ENCODE assay signal across 8 cellular contexts in the genomic region with DNA sequence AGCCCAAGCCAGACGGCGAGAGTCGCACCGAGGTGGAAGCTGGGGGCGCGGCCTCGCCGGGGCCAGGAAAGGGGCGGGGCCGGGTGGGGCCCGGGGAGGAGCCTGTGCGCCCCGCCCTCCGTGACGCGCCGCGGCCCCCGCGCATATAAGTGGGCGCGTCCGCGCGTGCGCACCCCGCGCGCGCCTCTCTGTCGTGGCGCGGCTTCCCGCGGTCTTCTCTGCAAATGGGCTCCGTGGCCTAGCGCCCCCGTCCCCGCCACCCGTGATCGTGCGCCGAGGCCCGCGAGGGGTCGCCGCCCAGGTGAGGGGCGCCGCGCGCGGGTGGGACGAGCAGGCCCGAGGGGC. TPM values are rescaled to one million over a fixed set of nuclear protein-coding genes. Genes with fewer than 3 reads are reported as not detected.
A peak's percentile ranks its signal among the peaks of the same experiment; 100 is the strongest.
DNase-seq lines count a peak whose midpoint lies in the region; ATAC-seq and TF ChIP-seq lines count a peak whose summit lies in the region.

Gene PPDPF, plus strand, starts transcription at position 172 of the 345 bp plus-strand sequence. CDS start 544 bp downstream, outside the sequence.

- no peaks in the 10 kb centered on the region for H3K9me3 ChIP-seq in esophagus muscularis mucosa

- WGBS in esophagus muscularis mucosa = no CpG with 5 or more reads among the region's 54 CpGs

- no peak for TF ChIP-seq EP300 in esophagus muscularis mucosa (IDR thresholded peaks at IDR 0.05)

- H3K36me3 ChIP-seq in esophagus muscularis mucosa = peaks cover 0 to 21% (median 9%) of the 10 kb centered on the region in 4 donors

- TF ChIP-seq CTCF in C4-2B (conservative IDR thresholded peaks at IDR 0.05) (no peak), esophagus muscularis mucosa (IDR thresholded peaks at IDR 0.05) (no peak)

- peak; percentile 86 for TF ChIP-seq POLR2A in esophagus muscularis mucosa (IDR thresholded peaks at IDR 0.05; ENCODE audit: low read depth)

- DNase-seq in GM19240 (ENCODE audit: insufficient read length, low spot score) = peak; percentile 92
- DNase-seq in OCI-M2 (lab: John Stamatoyannopoulos, UW; ENCODE audit: unreplicated experiment) = peak; percentile 41
- peak; percentile 86 to 90 for DNase-seq in activated T-cell treated with anti-CD3 and anti-CD28 coated beads, Interleukin-2, amount 50 U/mL, for 48 hours
- DNase-seq in esophagus muscularis mucosa (ENCODE audit: extremely low spot score) = peak; percentile 94
- DNase-seq in myocyte (ENCODE audit: low read depth) = peak; percentile 83
- peak; percentile 68 for DNase-seq in stimulated activated CD8-positive, alpha-beta memory T cell treated with anti-CD3 and anti-CD28 coated beads, Interleukin-7, amount 100 ng/mL, for 1 hour (ENCODE audit: low read depth in 2 of 2)

- H3K27me3 ChIP-seq in esophagus muscularis mucosa = no peaks in the 10 kb centered on the region

- H3K4me3 ChIP-seq in esophagus muscularis mucosa = peak within 1 kb of the TSS; percentile 86 to 99 (median 93)

- ATAC-seq in HG03457 (IDR thresholded peaks at IDR 0.05; ENCODE audit: unreplicated experiment) = peak; percentile 54

- peaks cover 28 to 40% (median 35%) of the 10 kb centered on the region in 4 donors for H3K4me1 ChIP-seq in esophagus muscularis mucosa

- H3K27ac ChIP-seq in C4-2B (peak within 1 kb of the TSS; percentile 90), esophagus muscularis mucosa (replicated peaks in 1 of 4) (peak within 1 kb of the TSS; percentile 94 to 98 (median 96))

- intact Hi-C loops in esophagus muscularis mucosa (cut with DNase I) = no loop called here

RNA-seq across cellular contexts. Expression of gene PPDPF, which starts in this region (rescaled TPM):
- total RNA-seq in esophagus muscularis mucosa (100 to 1,000 TPM; 150 to 291 (median 270) TPM), myocyte (230 and 275 TPM in 2 replicates)
- polyA plus RNA-seq in myocyte (2012) = 377 TPM

Comparison
In these comparisons a context has a peak if more than half of its experiments do, and no peak if none do; other contexts are left out.
1. Peak in every context shown above with its lines: DNase-seq, ATAC-seq, H3K4me3 ChIP-seq and H3K27ac ChIP-seq.
2. DNase-seq: peak in every context shown above with its lines; median percentile 94 in esophagus muscularis mucosa; 92 in GM19240; 88 in activated T-cell treated with anti-CD3 and anti-CD28 coated beads, Interleukin-2, amount 50 U/mL, for 48 hours; 83 in myocyte; 68 in stimulated activated CD8-positive, alpha-beta memory T cell treated with anti-CD3 and anti-CD28 coated beads, Interleukin-7, amount 100 ng/mL, for 1 hour; 41 in OCI-M2.